10 cellular contexts compared by ENCODE assay signal in the genomic region with DNA sequence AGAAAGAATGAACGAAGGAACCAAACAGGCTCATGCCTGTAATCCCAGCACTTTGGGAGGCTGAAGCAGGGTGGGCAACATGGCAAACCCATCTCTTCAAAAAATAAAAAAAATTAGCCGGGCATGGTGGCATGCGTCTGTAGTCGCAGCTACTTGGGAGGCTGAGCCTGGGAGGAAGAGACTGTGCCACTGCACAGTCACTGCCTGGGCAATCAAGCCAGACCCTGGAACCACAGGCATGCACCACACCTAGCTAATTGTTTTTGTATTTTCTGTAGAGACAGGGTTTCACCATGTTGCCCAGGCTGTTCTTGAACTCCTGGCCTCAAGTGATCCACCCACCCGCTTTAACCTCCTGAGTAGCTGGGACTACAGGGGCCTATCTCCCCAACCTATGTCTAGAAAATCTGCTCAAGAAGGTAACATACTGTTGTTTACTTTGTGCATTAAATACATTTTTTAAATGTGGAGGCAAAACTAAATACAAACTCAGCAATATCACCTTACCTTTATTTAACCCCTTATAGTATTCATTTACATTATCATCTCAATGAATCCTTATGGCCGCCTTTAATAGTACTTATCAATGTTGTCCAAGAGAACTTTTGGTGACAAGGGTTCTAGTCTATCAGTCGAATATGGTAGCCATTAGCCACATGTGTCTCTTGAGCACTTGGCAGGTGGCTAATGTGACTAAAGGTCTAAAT. TPM values are rescaled to one million over a fixed set of nuclear protein-coding genes. Genes with fewer than 3 reads are reported as not detected.
A peak's percentile ranks its signal among the peaks of the same experiment; 100 is the strongest.
DNase-seq lines count a peak whose midpoint lies in the region; ATAC-seq and TF ChIP-seq lines count a peak whose summit lies in the region.
"Had no signal": no experiment of that assay in that cellular context is flagged by ENCODE, and none has a peak within 500 bp of the region (broad histone marks: within the 10 kb centered on the region; RNA-seq: fewer than 3 reads in every experiment).

No MANE protein-coding gene starts in this region.

- H3K9me3 Mint-ChIP-seq in activated CD4-positive, alpha-beta T cell treated with anti-CD3 and anti-CD28 coated beads, Interleukin-2, amount 10 ng/mL, durations not matched to agents 24 days and 14 days, result no peaks in the 10 kb centered on the region
- H3K9me3 Mint-ChIP-seq in WTC11, result no peaks in the 10 kb centered on the region
- H3K9me3 Mint-ChIP-seq in stimulated activated effector memory CD8-positive, alpha-beta T cell treated with anti-CD3 and anti-CD28 coated beads, Interleukin-12 subunit alpha, Interleukin-12 subunit beta, amount 100 ng/mL, for 72 hours, result no peaks in the 10 kb centered on the region

- DNase-seq in activated CD4-positive, alpha-beta T cell treated with anti-CD3 and anti-CD28 coated beads, Interleukin-2, amount 10 ng/mL, durations not matched to agents 24 days and 14 days, result no peak
- DNase-seq in activated CD4-positive, alpha-beta T cell treated with anti-CD3 and anti-CD28 coated beads for 48 hours, result no peak
- DNase-seq in WTC11 (ENCODE audit: low spot score) (no peak), foreskin keratinocyte (no peak), SKM-1 (lab: John Stamatoyannopoulos, UW; ENCODE audit: unreplicated experiment) (no peak), NCI-H1694 treated with DMSO at 0.1 percent for 48 hours (lab: John Stamatoyannopoulos, UW) (no peak)
- DNase-seq in stimulated activated effector memory CD8-positive, alpha-beta T cell treated with anti-CD3 and anti-CD28 coated beads, Interleukin-12 subunit alpha, Interleukin-12 subunit beta, amount 100 ng/mL, for 72 hours (ENCODE audit: low spot score in 2 of 2), result no peak
- DNase-seq: ACHN, Kasumi-1 had no signal

- peak overlapping the region; percentile 77 for H3K4me3 Mint-ChIP-seq in activated CD4-positive, alpha-beta T cell treated with anti-CD3 and anti-CD28 coated beads, Interleukin-2, amount 10 ng/mL, durations not matched to agents 24 days and 14 days
- H3K4me3 Mint-ChIP-seq in WTC11, result peak overlapping the region; percentile 45
- H3K4me3 Mint-ChIP-seq in stimulated activated effector memory CD8-positive, alpha-beta T cell treated with anti-CD3 and anti-CD28 coated beads, Interleukin-12 subunit alpha, Interleukin-12 subunit beta, amount 100 ng/mL, for 72 hours, result no peak overlapping the region

- peaks cover 31% of the 10 kb centered on the region for H3K4me1 ChIP-seq in foreskin keratinocyte

- H3K27me3 Mint-ChIP-seq in activated CD4-positive, alpha-beta T cell treated with anti-CD3 and anti-CD28 coated beads, Interleukin-2, amount 10 ng/mL, durations not matched to agents 24 days and 14 days, result no peaks in the 10 kb centered on the region
- no peaks in the 10 kb centered on the region for H3K27me3 Mint-ChIP-seq in WTC11 (ENCODE audit: low read depth)

- no peak for TF ChIP-seq CTCF in WTC11 (IDR thresholded peaks at IDR 0.05)
- no peak for TF ChIP-seq CTCF in foreskin keratinocyte (conservative IDR thresholded peaks at IDR 0.05)

- no peak overlapping the region for H3K27ac Mint-ChIP-seq in activated CD4-positive, alpha-beta T cell treated with anti-CD3 and anti-CD28 coated beads, Interleukin-2, amount 10 ng/mL, durations not matched to agents 24 days and 14 days
- H3K27ac Mint-ChIP-seq in WTC11, result peak overlapping the region; percentile 41; the same call in 1 of the 2 replicates
- peak overlapping the region; percentile 79 for H3K27ac Mint-ChIP-seq in stimulated activated effector memory CD8-positive, alpha-beta T cell treated with anti-CD3 and anti-CD28 coated beads, Interleukin-12 subunit alpha, Interleukin-12 subunit beta, amount 100 ng/mL, for 72 hours

- CTCF ChIA-PET in WTC11 (lab: Charles Lee), result interaction anchor here (0.7 to 4.4 kb wide), 3 partner anchors 58 to 83 kb away, joined by 5 to 26 read pairs (median 6); no protein-coding TSS in a partner anchor

- intact Hi-C loops in activated CD4-positive, alpha-beta T cell treated with anti-CD3 and anti-CD28 coated beads, Interleukin-2, amount 10 ng/mL, durations not matched to agents 24 days and 14 days (cut with micrococcal nuclease), result loop anchor here (5.0 kb wide), 1 partner anchor 136 kb away; no protein-coding TSS in a partner anchor

- H3K4me1 Mint-ChIP-seq in activated CD4-positive, alpha-beta T cell treated with anti-CD3 and anti-CD28 coated beads, Interleukin-2, amount 10 ng/mL, durations not matched to agents 24 days and 14 days, result peaks cover 27% of the 10 kb centered on the region
- peaks cover 15% of the 10 kb centered on the region for H3K4me1 Mint-ChIP-seq in WTC11
- H3K4me1 Mint-ChIP-seq in stimulated activated effector memory CD8-positive, alpha-beta T cell treated with anti-CD3 and anti-CD28 coated beads, Interleukin-12 subunit alpha, Interleukin-12 subunit beta, amount 100 ng/mL, for 72 hours, result peaks cover 23% of the 10 kb centered on the region

- peak overlapping the region; percentile 34 for H3K27ac ChIP-seq in foreskin keratinocyte

- H3K36me3 Mint-ChIP-seq in activated CD4-positive, alpha-beta T cell treated with anti-CD3 and anti-CD28 coated beads, Interleukin-2, amount 10 ng/mL, durations not matched to agents 24 days and 14 days (ENCODE audit: low read depth), result peaks cover 53% of the 10 kb centered on the region
- peaks cover 62% of the 10 kb centered on the region for H3K36me3 Mint-ChIP-seq in WTC11
- H3K36me3 Mint-ChIP-seq in stimulated activated effector memory CD8-positive, alpha-beta T cell treated with anti-CD3 and anti-CD28 coated beads, Interleukin-12 subunit alpha, Interleukin-12 subunit beta, amount 100 ng/mL, for 72 hours, result no peaks in the 10 kb centered on the region

- ATAC-seq in WTC11, result no peak
- ATAC-seq in foreskin keratinocyte, result no peak
- no peak for ATAC-seq in stimulated activated effector memory CD8-positive, alpha-beta T cell treated with anti-CD3 and anti-CD28 coated beads, Interleukin-12 subunit alpha, Interleukin-12 subunit beta, amount 100 ng/mL, for 72 hours
- no peak for ATAC-seq in GM18907 (IDR thresholded peaks at IDR 0.05; ENCODE audit: unreplicated experiment)

- H3K27me3 ChIP-seq in foreskin keratinocyte, result no peaks in the 10 kb centered on the region

- POLR2A ChIA-PET in WTC11 (lab: Charles Lee), result interaction anchor here (0.7 kb wide), 1 partner anchor 14 kb away, joined by 6 read pairs; no protein-coding TSS in a partner anchor

TF ChIP-seq in WTC11, 78 proteins besides CTCF, POLR2A, EP300 and RAD21:
- TF ChIP-seq ZNF121 (CRISPR knock-in tag; IDR thresholded peaks at IDR 0.05) (peak; percentile 42; the same call in 1 of the 2 replicates), SP1 (CRISPR knock-in tag; conservative IDR thresholded peaks at IDR 0.05) (no peak), RORB (CRISPR knock-in tag; IDR thresholded peaks at IDR 0.05) (no peak), KAT7 (CRISPR knock-in tag; IDR thresholded peaks at IDR 0.05; ENCODE audit: borderline replicate concordance) (no peak), CBFB (CRISPR knock-in tag; IDR thresholded peaks at IDR 0.05; ENCODE audit: low read depth) (no peak), USF1 (CRISPR knock-in tag; IDR thresholded peaks at IDR 0.05) (no peak), TCF7 (CRISPR knock-in tag; IDR thresholded peaks at IDR 0.05; ENCODE audit: low read depth) (no peak), GABPB1 (CRISPR knock-in tag; IDR thresholded peaks at IDR 0.05) (no peak)

RNA-seq across cellular contexts. Expression of gene KHDC4, which starts 2.7 kb away (rescaled TPM):
- total RNA-seq in activated CD4-positive, alpha-beta T cell treated with anti-CD3 and anti-CD28 coated beads, Interleukin-2, amount 10 ng/mL, durations not matched to agents 24 days and 14 days, result 82.9 and 92.2 TPM in 2 replicates
- total RNA-seq in WTC11 (2021) (46.0 to 64.4 TPM (median 59.8 TPM) in 3 replicates), foreskin keratinocyte (22.7 and 27.9 TPM in 2 replicates)
- polyA plus RNA-seq in foreskin keratinocyte, result 9.0 and 12.1 TPM in 2 replicates

RNA-seq across cellular contexts. Expression of gene RXFP4, which starts 10.0 kb away (rescaled TPM):
- total RNA-seq in activated CD4-positive, alpha-beta T cell treated with anti-CD3 and anti-CD28 coated beads, Interleukin-2, amount 10 ng/mL, durations not matched to agents 24 days and 14 days, result not detected in 2 replicates
- total RNA-seq in WTC11 (2021) (not detected in 3 replicates), foreskin keratinocyte (not detected in 2 replicates)
- polyA plus RNA-seq in foreskin keratinocyte, result not detected in 2 replicates

RNA-seq across cellular contexts. Expression of gene RIT1, which starts 20.3 kb away (rescaled TPM):
- 17.9 and 21.7 TPM in 2 replicates for total RNA-seq in activated CD4-positive, alpha-beta T cell treated with anti-CD3 and anti-CD28 coated beads, Interleukin-2, amount 10 ng/mL, durations not matched to agents 24 days and 14 days
- 25.1 to 29.3 TPM (median 27.2 TPM) in 3 replicates for total RNA-seq in WTC11 (2021)
- 17.7 and 21.9 TPM in 2 replicates for total RNA-seq in foreskin keratinocyte
- 13.7 and 14.1 TPM in 2 replicates for polyA plus RNA-seq in foreskin keratinocyte

RNA-seq across cellular contexts. Expression of gene ARHGEF2, which starts 46.9 kb away (rescaled TPM):
- 189 and 198 TPM in 2 replicates for total RNA-seq in activated CD4-positive, alpha-beta T cell treated with anti-CD3 and anti-CD28 coated beads, Interleukin-2, amount 10 ng/mL, durations not matched to agents 24 days and 14 days
- total RNA-seq in WTC11 (2021) (60.0 to 69.5 TPM (median 66.2 TPM) in 3 replicates), foreskin keratinocyte (44.0 and 48.6 TPM in 2 replicates)
- 24.4 and 25.5 TPM in 2 replicates for polyA plus RNA-seq in foreskin keratinocyte
